ENCODE assay signal across 9 cellular contexts in the genomic region with DNA sequence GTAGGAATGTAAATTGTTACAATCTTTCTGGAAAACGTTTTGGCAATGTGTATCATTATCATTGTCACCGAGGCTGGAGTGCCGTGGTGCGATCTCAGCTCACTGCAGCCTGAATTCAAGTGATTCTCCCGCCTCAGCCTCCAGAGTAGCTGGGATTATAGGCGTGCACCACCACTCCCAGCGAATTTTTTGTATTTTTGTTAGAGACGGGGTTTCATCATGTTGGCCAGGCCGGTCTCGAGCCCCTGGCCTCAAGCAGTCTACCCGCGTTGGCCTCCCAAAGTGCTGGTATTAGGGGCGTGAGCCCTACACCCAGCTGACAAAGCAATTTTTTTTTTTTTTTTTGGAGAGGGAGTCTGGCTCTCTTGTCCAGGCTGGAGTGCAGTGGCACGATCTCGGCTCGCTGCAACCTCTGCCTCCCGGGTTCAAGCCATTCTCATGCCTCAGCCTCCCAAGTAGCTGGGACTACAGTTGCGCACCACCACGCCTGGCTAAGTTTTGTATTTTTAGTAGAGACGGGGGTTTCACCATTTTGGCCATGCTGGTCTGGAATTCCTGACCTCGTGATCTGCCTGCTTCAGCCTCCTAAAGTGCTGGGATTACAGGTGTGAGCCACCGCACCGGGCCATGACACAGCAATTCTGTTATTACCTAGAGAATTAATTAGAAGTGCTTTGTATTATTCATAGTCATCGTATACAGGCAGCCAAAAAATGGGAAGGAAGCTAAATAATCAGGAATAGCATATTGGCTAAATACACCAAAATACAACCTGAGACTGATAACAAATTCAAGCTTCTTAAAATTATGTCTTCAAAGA. TPM values are rescaled to one million over a fixed set of nuclear protein-coding genes. Genes with fewer than 3 reads are reported as not detected.
DNase-seq lines count a peak whose midpoint lies in the region; ATAC-seq, FAIRE-seq and TF ChIP-seq lines count a peak whose summit lies in the region.
"Had no signal": no experiment of that assay in that cellular context is flagged by ENCODE, and none has a peak within 500 bp of the region (broad histone marks: within the 10 kb centered on the region; RNA-seq: fewer than 3 reads in every experiment).

No MANE protein-coding gene starts in this region.

- no peak overlapping the region for H3K18ac ChIP-seq in H1 (ENCODE audit: extremely low read depth, low read length)

- TF ChIP-seq POLR2A in H1 (IDR thresholded peaks at IDR 0.05; ENCODE audit: control extremely low read depth in 1 of 2, low read depth in 2 of 2, low read length in 2 of 2) = no peak

- peak overlapping the region; percentile 77 for H3K9ac ChIP-seq in DND-41 (ENCODE audit: low read depth, low read length)
- peak overlapping the region; percentile 57 for H3K9ac ChIP-seq in NT2/D1 (ENCODE audit: insufficient read length, low read depth)
- no peak overlapping the region for H3K9ac ChIP-seq in H1 (replicated peaks in 1 of 4; ENCODE audit: extremely low read depth in 1 of 4, low read depth in 3 of 4, low read length in 3 of 4)

- no peak overlapping the region for H3K56ac ChIP-seq in H1 (replicated peaks; ENCODE audit: insufficient read length, low read depth, low read length)

- H4K91ac ChIP-seq in H1 (replicated peaks; ENCODE audit: insufficient read length, low read length) = no peak overlapping the region

- H3K23ac ChIP-seq in H1 (ENCODE audit: insufficient read length) = no peak overlapping the region

- no peak overlapping the region for H2BK12ac ChIP-seq in H1 (ENCODE audit: low read depth, low read length)

- WGBS in H1 (ENCODE audit: extremely low coverage in 1 of 2, insufficient coverage in 1 of 2, insufficient read length in 1 of 2, insufficient replicate concordance in 2 of 2, low coverage in 1 of 2, low lambda C conversion rate in 2 of 2, missing lambda C conversion rate in 1 of 2), 2 experiments = 88% methylated on average over 24 of the region's 24 CpGs; no CpG with 5 or more reads in 1 of the 2 experiments

- H3K23me2 ChIP-seq in H1 (ENCODE audit: low read depth, low read length) = peaks cover 9% of the 10 kb centered on the region; the same call in 1 of the 2 replicates

- H2BK20ac ChIP-seq in H1 (ENCODE audit: low read length) = no peak overlapping the region

- H4K8ac ChIP-seq in H1 (ENCODE audit: extremely low read depth, insufficient read depth, low read length) = no peak overlapping the region; the same call in 1 of the 2 replicates

- H4K20me1 ChIP-seq in DND-41 (ENCODE audit: insufficient read depth, low read length) = no peaks in the 10 kb centered on the region; the same call in 1 of the 2 replicates
- no peaks in the 10 kb centered on the region for H4K20me1 ChIP-seq in H1 (replicated peaks in 1 of 2; ENCODE audit: control insufficient read depth in 1 of 2, insufficient read depth in 2 of 2, low read length in 2 of 2)
- H4K20me1 ChIP-seq in osteoblast (ENCODE audit: insufficient read depth, low read length) = no peaks in the 10 kb centered on the region

- H3K4ac ChIP-seq in H1 (replicated peaks; ENCODE audit: insufficient read length, low read depth, low read length) = no peak overlapping the region

- DNase-seq in DND-41 (no peak), NT2/D1 (ENCODE audit: low read depth, low spot score) (no peak), H1 (ENCODE audit: low read depth in 1 of 2, low spot score in 2 of 2) (no peak), osteoblast (ENCODE audit: insufficient read length, low spot score, missing footprints) (no peak), NCI-H128 (lab: John Stamatoyannopoulos, UW; ENCODE audit: unreplicated experiment) (no peak)
- DNase-seq in activated effector memory CD4-positive, alpha-beta T cell treated with Interleukin-2 at 50 U/mL for 16 hours = no peak
- DNase-seq: NCI-H1436 had no signal

- ATAC-seq in DND-41 (ENCODE audit: insufficient read depth, low read depth) = no peak
- no peak for ATAC-seq in HG02970 (IDR thresholded peaks at IDR 0.05; ENCODE audit: low FRiP score, unreplicated experiment)
- ATAC-seq in GM21515 (IDR thresholded peaks at IDR 0.05; ENCODE audit: unreplicated experiment) = no peak

- 0 out of 2 replicates have a peak overlapping the region, but pooled peaks have one; percentile 97 for H2AFZ ChIP-seq in DND-41 (ENCODE audit: low read depth, low read length)
- H2AFZ ChIP-seq in H1 (ENCODE audit: low read length) = no peak overlapping the region
- no peak overlapping the region for H2AFZ ChIP-seq in osteoblast (ENCODE audit: low read length)

- H3K4me3 ChIP-seq in DND-41 (ENCODE audit: low read depth in 1 of 2, low read length in 2 of 2) (peak overlapping the region; percentile 82 to 87; a peak in 3 of 4 replicates), NT2/D1 (ENCODE audit: insufficient read length, low read depth) (peak overlapping the region; percentile 89), H1 (ENCODE audit: extremely low read depth in 1 of 4, insufficient read depth in 2 of 4, low read depth in 3 of 4, low read length in 4 of 4) (peak overlapping the region; percentile 77 to 99 (median 94); a peak in 5 of 8 replicates), osteoblast (ENCODE audit: insufficient read depth, low read length) (peak overlapping the region; percentile 90)

- H2AK5ac ChIP-seq in H1 (ENCODE audit: low read depth, low read length) = no peak overlapping the region

- CTCF ChIA-PET in H1 (lab: Charles Lee; ENCODE audit: partially characterized antibody) = interaction anchor here (0.9 to 2.3 kb wide), 8 partner anchors 10 to 77 kb away, joined by 3 to 16 read pairs (median 4); no protein-coding TSS in a partner anchor

- no peak overlapping the region for H3K14ac ChIP-seq in H1 (ENCODE audit: insufficient read length)

- H3K4me1 ChIP-seq in DND-41 (ENCODE audit: insufficient read depth, low read length) (peaks cover 49% of the 10 kb centered on the region), NT2/D1 (ENCODE audit: insufficient read depth, insufficient read length) (no peaks in the 10 kb centered on the region), H1 (replicated peaks in 1 of 4; ENCODE audit: control insufficient read depth in 3 of 4, insufficient read depth in 4 of 4, low read length in 3 of 4) (peaks cover 0 to 3% (median 0%) of the 10 kb centered on the region in 4 experiments; a peak in 2 of 7 replicates), osteoblast (ENCODE audit: insufficient read depth, low read length) (peaks cover 6% of the 10 kb centered on the region)

- no peak for FAIRE-seq in H1 (lab: Jason Lieb, UNC)

- no peak overlapping the region for H4K5ac ChIP-seq in H1 (ENCODE audit: insufficient read length, low read depth, low read length)

- H3K79me1 ChIP-seq in H1 (ENCODE audit: low read depth, low read length) = no peaks in the 10 kb centered on the region

- H3K36me3 ChIP-seq in DND-41 (ENCODE audit: insufficient read depth, low read length) (peaks cover 11% of the 10 kb centered on the region), NT2/D1 (ENCODE audit: insufficient read depth, insufficient read length, low read length) (peaks cover 12% of the 10 kb centered on the region), H1 (ENCODE audit: control insufficient read depth in 2 of 4, insufficient read depth in 4 of 4, low read length in 3 of 4) (peaks cover 0 to 17% (median 2%) of the 10 kb centered on the region in 4 experiments; a peak in 3 of 8 replicates), osteoblast (ENCODE audit: insufficient read depth, low read length) (peaks cover 3% of the 10 kb centered on the region)

- POLR2A ChIA-PET in H1 (lab: Charles Lee; ENCODE audit: partially characterized antibody) = interaction anchor here (0.7 to 3.5 kb wide), 4 partner anchors 17 to 789 kb away, joined by 3 to 19 read pairs (median 5); no protein-coding TSS in a partner anchor

- H3K79me2 ChIP-seq in DND-41 (ENCODE audit: insufficient read depth, low read length) (peaks cover 43% of the 10 kb centered on the region), H1 (ENCODE audit: control insufficient read depth in 1 of 2, insufficient read depth in 2 of 2, low read length in 2 of 2) (peaks cover 0 to 33% of the 10 kb centered on the region in 2 experiments; a peak in 3 of 4 replicates), osteoblast (ENCODE audit: insufficient read depth, low read length) (peaks cover 32% of the 10 kb centered on the region)

- no peak for TF ChIP-seq CTCF in DND-41 (IDR thresholded peaks at IDR 0.05; ENCODE audit: borderline replicate concordance, extremely low read depth, low read length, poor library complexity, severe bottlenecking)
- no peak for TF ChIP-seq CTCF in H1 (IDR thresholded peaks at IDR 0.05; ENCODE audit: control extremely low read depth in 1 of 3, insufficient read depth in 1 of 3, low read depth in 1 of 3, low read length in 3 of 3)
- no peak for TF ChIP-seq CTCF in osteoblast (IDR thresholded peaks at IDR 0.05; ENCODE audit: extremely low read depth, low read depth, low read length)

- H2BK5ac ChIP-seq in H1 (ENCODE audit: low read depth, low read length) = no peak overlapping the region

- H3K27ac ChIP-seq in DND-41 (ENCODE audit: low read length) (peak overlapping the region; percentile 88; the same call in 1 of the 2 replicates), H1 (ENCODE audit: low read depth, low read length) (no peak overlapping the region), osteoblast (ENCODE audit: low read depth, low read length) (no peak overlapping the region)

- H3K27me3 ChIP-seq in DND-41 (ENCODE audit: insufficient read depth, low read length, poor library complexity) = no peaks in the 10 kb centered on the region
- H3K27me3 ChIP-seq in NT2/D1 (ENCODE audit: insufficient read depth, insufficient read length) = peaks cover 18% of the 10 kb centered on the region
- H3K27me3 ChIP-seq in H1 (replicated peaks in 1 of 4; ENCODE audit: control insufficient read depth in 3 of 4, extremely low read depth in 1 of 4, insufficient read depth in 3 of 4, low read length in 3 of 4) = no peaks in the 10 kb centered on the region
- no peaks in the 10 kb centered on the region for H3K27me3 ChIP-seq in osteoblast (ENCODE audit: insufficient read depth, low read length)

- H2BK120ac ChIP-seq in H1 (replicated peaks; ENCODE audit: low read depth, low read length) = no peak overlapping the region

- H3K4me2 ChIP-seq in DND-41 (ENCODE audit: insufficient read depth, low read length) = peak overlapping the region; percentile 79
- H3K4me2 ChIP-seq in H1 (ENCODE audit: insufficient read depth in 1 of 2, low read depth in 2 of 2, low read length in 2 of 2) = peak overlapping the region; percentile 91 to 94
- peak overlapping the region; percentile 91 for H3K4me2 ChIP-seq in osteoblast (ENCODE audit: insufficient read depth, low read length)

- no peaks in the 10 kb centered on the region for H3K9me3 ChIP-seq in DND-41 (ENCODE audit: insufficient read depth, low read length, severe bottlenecking)
- no peaks in the 10 kb centered on the region for H3K9me3 ChIP-seq in NT2/D1 (ENCODE audit: insufficient read depth, low read length)
- no peaks in the 10 kb centered on the region for H3K9me3 ChIP-seq in H1 (ENCODE audit: insufficient read depth in 2 of 2, low read depth in 1 of 2, low read length in 1 of 2)
- no peaks in the 10 kb centered on the region for H3K9me3 ChIP-seq in osteoblast (ENCODE audit: low read depth, low read length)

- H2BK15ac ChIP-seq in H1 (ENCODE audit: low read length) = no peak overlapping the region

- TF ChIP-seq RAD21 in H1 (IDR thresholded peaks at IDR 0.05 in 1 of 2, conservative IDR thresholded peaks at IDR 0.05 in 1 of 2; ENCODE audit: low read depth in 2 of 2, low read length in 2 of 2) = no peak

- no peak for TF ChIP-seq EP300 in H1 (IDR thresholded peaks at IDR 0.05; ENCODE audit: borderline replicate concordance in 1 of 2, low read depth in 2 of 2, low read length in 2 of 2)

RNA-seq across cellular contexts. Expression of a gene that starts 1.2 kb away (rescaled TPM):
- total RNA-seq in H1 (2021; fragmentation: NEBNext Ultra II Directional; extraction: Animal tissue kit (Norgen Biotek cat#: 25700)) = 36.8 and 38.1 TPM in 2 replicates
- 4.8 and 10.2 TPM in 2 replicates for polyA plus RNA-seq in H1 (2011; rRNA removed)
- polyA plus RNA-seq in H1 (2011; cell fraction: cytosol; rRNA removed) = 14.8 TPM
- 4.4 TPM for polyA plus RNA-seq in H1 (2011; cell fraction: nucleus; rRNA removed)
- polyA plus RNA-seq in H1 (2012, experiment 1 of 2) = 16.4 to 23.2 TPM (median 20.9 TPM) in 4 replicates
- 5.7 TPM for polyA plus RNA-seq in H1 (2012, experiment 2 of 2)
- polyA plus RNA-seq in H1 (2013, experiment 1 of 2) = 19.2 TPM
- polyA plus RNA-seq in H1 (2013, experiment 2 of 2) = 18.7 TPM
- 8.6 and 13.6 TPM in 2 replicates for polyA minus RNA-seq in H1 (2011; rRNA and poly(A)+ RNA removed)
- polyA minus RNA-seq in H1 (2011; cell fraction: cytosol; rRNA and poly(A)+ RNA removed) = 9.8 TPM
- 19.8 TPM for polyA minus RNA-seq in H1 (2011; cell fraction: nucleus; rRNA and poly(A)+ RNA removed)
- total RNA-seq in osteoblast = 13.6 and 19.2 TPM in 2 replicates

RNA-seq across cellular contexts. Expression of a gene that starts 59.1 kb away (rescaled TPM):
- total RNA-seq in H1 (2021; fragmentation: NEBNext Ultra II Directional; extraction: Animal tissue kit (Norgen Biotek cat#: 25700)) = 24.4 and 28.6 TPM in 2 replicates
- 5.7 and 7.0 TPM in 2 replicates for polyA plus RNA-seq in H1 (2011; rRNA removed)
- polyA plus RNA-seq in H1 (2011; cell fraction: cytosol; rRNA removed) = 11.3 TPM
- 6.7 TPM for polyA plus RNA-seq in H1 (2011; cell fraction: nucleus; rRNA removed)
- 6.6 to 14.0 TPM (median 8.0 TPM) in 4 replicates for polyA plus RNA-seq in H1 (2012, experiment 1 of 2)
- 0.93 TPM for polyA plus RNA-seq in H1 (2012, experiment 2 of 2)
- 12.1 TPM for polyA plus RNA-seq in H1 (2013, experiment 1 of 2)
- polyA plus RNA-seq in H1 (2013, experiment 2 of 2) = 11.6 TPM
- 38.0 and 67.7 TPM in 2 replicates for polyA minus RNA-seq in H1 (2011; rRNA and poly(A)+ RNA removed)
- 33.0 TPM for polyA minus RNA-seq in H1 (2011; cell fraction: cytosol; rRNA and poly(A)+ RNA removed)
- polyA minus RNA-seq in H1 (2011; cell fraction: nucleus; rRNA and poly(A)+ RNA removed) = 54.7 TPM
- total RNA-seq in osteoblast = 55.7 and 64.8 TPM in 2 replicates

Comparison
In these comparisons a context has a peak if more than half of its experiments do, and no peak if none do; other contexts are left out.
1. H3K9ac ChIP-seq: peak in DND-41 (single experiment) and NT2/D1 (single experiment); none in H1 (0 of 4).
2. Peak in every context shown above with its lines, with median percentiles within 50 percentile points of each other: H3K4me2 ChIP-seq and H3K4me3 ChIP-seq.